Comparison of ENCODE assay signal across 1 cellular context in the genomic region with DNA sequence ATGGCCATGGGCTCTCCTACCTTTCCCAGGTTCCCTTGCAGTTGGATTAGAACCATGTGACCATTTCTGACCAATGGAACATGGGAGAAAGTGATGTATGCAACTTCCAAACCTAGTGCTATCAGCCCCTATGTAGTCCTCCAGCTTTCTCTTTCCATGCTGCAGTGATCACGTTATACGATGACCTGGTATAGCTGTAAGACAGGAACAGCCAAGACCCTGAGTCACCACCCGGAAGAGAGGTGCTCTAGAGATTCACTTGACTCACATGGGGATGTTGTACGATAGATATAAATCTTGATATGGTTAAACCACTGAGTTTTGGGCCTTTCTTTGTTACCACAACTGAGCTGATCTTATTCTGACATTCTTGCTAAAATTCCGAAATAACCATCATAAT.
A peak's percentile ranks its signal among the peaks of the same experiment; 100 is the strongest.
TF ChIP-seq lines count a peak whose summit lies in the region.

No MANE protein-coding gene starts in this region.

TF ChIP-seq in Ishikawa, 13 proteins besides CTCF, POLR2A, EP300 and RAD21 (continued from another document):
- TF ChIP-seq, protein P1, sequence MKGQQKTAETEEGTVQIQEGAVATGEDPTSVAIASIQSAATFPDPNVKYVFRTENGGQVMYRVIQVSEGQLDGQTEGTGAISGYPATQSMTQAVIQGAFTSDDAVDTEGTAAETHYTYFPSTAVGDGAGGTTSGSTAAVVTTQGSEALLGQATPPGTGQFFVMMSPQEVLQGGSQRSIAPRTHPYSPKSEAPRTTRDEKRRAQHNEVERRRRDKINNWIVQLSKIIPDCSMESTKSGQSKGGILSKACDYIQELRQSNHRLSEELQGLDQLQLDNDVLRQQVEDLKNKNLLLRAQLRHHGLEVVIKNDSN (IDR thresholded peaks at IDR 0.05) = 0 out of 2 replicates have a peak, but pooled peaks have one; percentile 6
- no peak for TF ChIP-seq NFIC (IDR thresholded peaks at IDR 0.05)
- TF ChIP-seq, protein P2, sequence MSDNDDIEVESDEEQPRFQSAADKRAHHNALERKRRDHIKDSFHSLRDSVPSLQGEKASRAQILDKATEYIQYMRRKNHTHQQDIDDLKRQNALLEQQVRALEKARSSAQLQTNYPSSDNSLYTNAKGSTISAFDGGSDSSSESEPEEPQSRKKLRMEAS (IDR thresholded peaks at IDR 0.05) = no peak
- no peak for TF ChIP-seq TAF1 (IDR thresholded peaks at IDR 0.05; ENCODE audit: low read depth)
- no peak for TF ChIP-seq FOXM1 (IDR thresholded peaks at IDR 0.05; ENCODE audit: borderline replicate concordance, low read depth)
- TF ChIP-seq, protein P3, sequence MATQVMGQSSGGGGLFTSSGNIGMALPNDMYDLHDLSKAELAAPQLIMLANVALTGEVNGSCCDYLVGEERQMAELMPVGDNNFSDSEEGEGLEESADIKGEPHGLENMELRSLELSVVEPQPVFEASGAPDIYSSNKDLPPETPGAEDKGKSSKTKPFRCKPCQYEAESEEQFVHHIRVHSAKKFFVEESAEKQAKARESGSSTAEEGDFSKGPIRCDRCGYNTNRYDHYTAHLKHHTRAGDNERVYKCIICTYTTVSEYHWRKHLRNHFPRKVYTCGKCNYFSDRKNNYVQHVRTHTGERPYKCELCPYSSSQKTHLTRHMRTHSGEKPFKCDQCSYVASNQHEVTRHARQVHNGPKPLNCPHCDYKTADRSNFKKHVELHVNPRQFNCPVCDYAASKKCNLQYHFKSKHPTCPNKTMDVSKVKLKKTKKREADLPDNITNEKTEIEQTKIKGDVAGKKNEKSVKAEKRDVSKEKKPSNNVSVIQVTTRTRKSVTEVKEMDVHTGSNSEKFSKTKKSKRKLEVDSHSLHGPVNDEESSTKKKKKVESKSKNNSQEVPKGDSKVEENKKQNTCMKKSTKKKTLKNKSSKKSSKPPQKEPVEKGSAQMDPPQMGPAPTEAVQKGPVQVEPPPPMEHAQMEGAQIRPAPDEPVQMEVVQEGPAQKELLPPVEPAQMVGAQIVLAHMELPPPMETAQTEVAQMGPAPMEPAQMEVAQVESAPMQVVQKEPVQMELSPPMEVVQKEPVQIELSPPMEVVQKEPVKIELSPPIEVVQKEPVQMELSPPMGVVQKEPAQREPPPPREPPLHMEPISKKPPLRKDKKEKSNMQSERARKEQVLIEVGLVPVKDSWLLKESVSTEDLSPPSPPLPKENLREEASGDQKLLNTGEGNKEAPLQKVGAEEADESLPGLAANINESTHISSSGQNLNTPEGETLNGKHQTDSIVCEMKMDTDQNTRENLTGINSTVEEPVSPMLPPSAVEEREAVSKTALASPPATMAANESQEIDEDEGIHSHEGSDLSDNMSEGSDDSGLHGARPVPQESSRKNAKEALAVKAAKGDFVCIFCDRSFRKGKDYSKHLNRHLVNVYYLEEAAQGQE (IDR thresholded peaks at IDR 0.05; ENCODE audit: low read depth) = no peak
- no peak for TF ChIP-seq YY1 (IDR thresholded peaks at IDR 0.05; ENCODE audit: low read depth)
